Comparison of ENCODE assay signal across 1 cellular context in genomic region chr7:3244241-3244814, GRCh38.
TF ChIP-seq lines count a peak whose summit lies in the region.

No MANE protein-coding gene starts in this region.

TF ChIP-seq in K562, 482 proteins besides CTCF, POLR2A, EP300 and RAD21:
- TF ChIP-seq SIRT6 (IDR thresholded peaks at IDR 0.05; ENCODE audit: low read depth, low read length) (no peak), AFF1 (IDR thresholded peaks at IDR 0.05; ENCODE audit: low read depth in 1 of 2, partially characterized antibody in 2 of 2) (no peak), ZNF124 (CRISPR knock-in tag; IDR thresholded peaks at IDR 0.05) (no peak), NR3C1 (CRISPR knock-in tag; IDR thresholded peaks at IDR 0.05) (no peak), CBFA2T3 (IDR thresholded peaks at IDR 0.05) (peak; percentile 29; the same call in 1 of the 2 replicates), HNRNPK (IDR thresholded peaks at IDR 0.05; ENCODE audit: low read depth, low read length, poor library complexity, severe bottlenecking) (no peak), RAD51 (IDR thresholded peaks at IDR 0.05; ENCODE audit: borderline replicate concordance, low read depth) (no peak), FOSL1 (tag; conservative IDR thresholded peaks at IDR 0.05) (peak; percentile 61)
